In the genomic region with DNA sequence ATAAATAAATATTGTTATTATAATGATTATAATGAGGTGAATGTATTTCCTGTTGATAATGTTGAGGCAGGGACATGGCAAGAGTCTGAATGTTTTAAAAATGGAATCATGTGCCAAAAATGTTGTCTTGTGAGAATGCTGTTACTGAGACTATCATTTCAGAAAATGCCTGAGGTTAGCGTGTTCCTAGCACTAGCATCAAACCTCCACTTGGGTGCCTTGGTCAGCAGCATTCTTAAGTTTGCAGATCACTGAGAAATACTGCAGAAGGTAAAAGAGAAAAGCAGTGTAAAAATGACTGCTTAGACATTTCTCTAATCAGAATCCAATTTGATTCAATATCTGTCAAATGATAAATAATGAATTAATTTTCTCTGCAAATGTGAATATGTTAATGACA, we compare ENCODE assay signal across 1 cellular context.
TF ChIP-seq lines count a peak whose summit lies in the region.

No MANE protein-coding gene starts in this region.

TF ChIP-seq in GM23338, 12 proteins besides CTCF, POLR2A, EP300 and RAD21 (continued from another document):
- TF ChIP-seq, protein P1, sequence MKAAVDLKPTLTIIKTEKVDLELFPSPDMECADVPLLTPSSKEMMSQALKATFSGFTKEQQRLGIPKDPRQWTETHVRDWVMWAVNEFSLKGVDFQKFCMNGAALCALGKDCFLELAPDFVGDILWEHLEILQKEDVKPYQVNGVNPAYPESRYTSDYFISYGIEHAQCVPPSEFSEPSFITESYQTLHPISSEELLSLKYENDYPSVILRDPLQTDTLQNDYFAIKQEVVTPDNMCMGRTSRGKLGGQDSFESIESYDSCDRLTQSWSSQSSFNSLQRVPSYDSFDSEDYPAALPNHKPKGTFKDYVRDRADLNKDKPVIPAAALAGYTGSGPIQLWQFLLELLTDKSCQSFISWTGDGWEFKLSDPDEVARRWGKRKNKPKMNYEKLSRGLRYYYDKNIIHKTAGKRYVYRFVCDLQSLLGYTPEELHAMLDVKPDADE (IDR thresholded peaks at IDR 0.05) = no peak
- TF ChIP-seq STAT1 (IDR thresholded peaks at IDR 0.05; ENCODE audit: unreplicated experiment) = no peak
TF ChIP-seq in GM23338: peak in this region for 0.
